ENCODE assay signal across 16 cellular contexts in genomic region chr12:563899-564298, GRCh38.
A peak's percentile ranks its signal among the peaks of the same experiment; 100 is the strongest.
DNase-seq lines count a peak whose midpoint lies in the region; ATAC-seq and TF ChIP-seq lines count a peak whose summit lies in the region.
"Had no signal": no experiment of that assay in that cellular context is flagged by ENCODE, and none has a peak within 500 bp of the region (broad histone marks: within the 10 kb centered on the region; RNA-seq: fewer than 3 reads in every experiment).

No MANE protein-coding gene starts in this region.

- H3K27me3 Mint-ChIP-seq in activated T-cell treated with anti-CD3 and anti-CD28 coated beads, Interleukin-2, amount 50 U/mL, for 72 hours (ENCODE audit: low read depth) = no peaks in the 10 kb centered on the region
- H3K27me3 Mint-ChIP-seq in activated naive CD8-positive, alpha-beta T cell treated with anti-CD3 and anti-CD28 coated beads, Interleukin-2, amount 50 U/mL, for 24 hours = no peaks in the 10 kb centered on the region

- H3K4me3 Mint-ChIP-seq in activated T-cell treated with anti-CD3 and anti-CD28 coated beads, Interleukin-2, amount 50 U/mL, for 72 hours = peak overlapping the region; percentile 61 to 62
- peak overlapping the region; percentile 55 for H3K4me3 Mint-ChIP-seq in activated naive CD8-positive, alpha-beta T cell treated with anti-CD3 and anti-CD28 coated beads, Interleukin-2, amount 50 U/mL, for 24 hours
- H3K4me3 Mint-ChIP-seq in stimulated activated effector memory CD8-positive, alpha-beta T cell treated with anti-CD3 and anti-CD28 coated beads, Interleukin-12 subunit alpha, Interleukin-12 subunit beta, amount 100 ng/mL, for 72 hours = peak overlapping the region; percentile 60

- H3K4me3 ChIP-seq in ascending aorta = no peak overlapping the region
- H3K4me3 ChIP-seq: transverse colon had no signal

- no peak for DNase-seq in activated T-cell treated with anti-CD3 and anti-CD28 coated beads, Interleukin-2, amount 50 U/mL, for 72 hours
- no peak for DNase-seq in activated T-cell treated with anti-CD3 and anti-CD28 coated beads, Interleukin-2, amount 50 U/mL, for 48 hours
- DNase-seq in MV-4-11 (lab: John Stamatoyannopoulos, UW) = peak; percentile 9
- no peak for DNase-seq in activated naive CD8-positive, alpha-beta T cell treated with anti-CD3 and anti-CD28 coated beads, Interleukin-2, amount 50 U/mL, for 24 hours
- no peak for DNase-seq in stimulated activated effector memory CD8-positive, alpha-beta T cell treated with anti-CD3 and anti-CD28 coated beads, Interleukin-12 subunit alpha, Interleukin-12 subunit beta, amount 100 ng/mL, for 72 hours (ENCODE audit: low spot score in 2 of 2)
- DNase-seq in NCI-H2196 (lab: John Stamatoyannopoulos, UW; ENCODE audit: unreplicated experiment) = no peak
- no peak for DNase-seq in superior temporal gyrus (ENCODE audit: extremely low spot score)
- no peak for DNase-seq in ascending aorta (ENCODE audit: low spot score in 2 of 2)
- DNase-seq: activated B cell treated with CpG ODN at 0.5 μM for 24 hours, cerebellar nuclear complex, DMS53, midbrain, NCI-H2081 treated with DMSO at 0.1 percent for 48 hours, NCI-H82, transverse colon had no signal

- no peak for TF ChIP-seq CTCF in ascending aorta (IDR thresholded peaks at IDR 0.05)

- peaks cover 0 to 18% of the 10 kb centered on the region in 2 donors for H3K36me3 ChIP-seq in ascending aorta
- H3K36me3 ChIP-seq: transverse colon had no signal

- no peaks in the 10 kb centered on the region for H3K27me3 ChIP-seq in ascending aorta
- H3K27me3 ChIP-seq: transverse colon had no signal

- H3K36me3 Mint-ChIP-seq in activated T-cell treated with anti-CD3 and anti-CD28 coated beads, Interleukin-2, amount 50 U/mL, for 72 hours (ENCODE audit: insufficient read depth in 2 of 2) = no peaks in the 10 kb centered on the region
- no peaks in the 10 kb centered on the region for H3K36me3 Mint-ChIP-seq in activated naive CD8-positive, alpha-beta T cell treated with anti-CD3 and anti-CD28 coated beads, Interleukin-2, amount 50 U/mL, for 24 hours (ENCODE audit: low read depth)
- H3K36me3 Mint-ChIP-seq in stimulated activated effector memory CD8-positive, alpha-beta T cell treated with anti-CD3 and anti-CD28 coated beads, Interleukin-12 subunit alpha, Interleukin-12 subunit beta, amount 100 ng/mL, for 72 hours = no peaks in the 10 kb centered on the region

- intact Hi-C loops in ascending aorta (cut with DNase I) = loop anchor here (10.0 kb wide), 2 partner anchors 531 to 1021 kb away; no protein-coding TSS in a partner anchor

- peak overlapping the region in 1 of 2 donors; percentile 14 for H3K27ac ChIP-seq in ascending aorta
- H3K27ac ChIP-seq: epithelial cell of prostate had no signal

- H3K9me3 Mint-ChIP-seq in activated T-cell treated with anti-CD3 and anti-CD28 coated beads, Interleukin-2, amount 50 U/mL, for 72 hours = no peaks in the 10 kb centered on the region
- H3K9me3 Mint-ChIP-seq in activated naive CD8-positive, alpha-beta T cell treated with anti-CD3 and anti-CD28 coated beads, Interleukin-2, amount 50 U/mL, for 24 hours = no peaks in the 10 kb centered on the region
- H3K9me3 Mint-ChIP-seq in stimulated activated effector memory CD8-positive, alpha-beta T cell treated with anti-CD3 and anti-CD28 coated beads, Interleukin-12 subunit alpha, Interleukin-12 subunit beta, amount 100 ng/mL, for 72 hours = no peaks in the 10 kb centered on the region
- H3K9me3 Mint-ChIP-seq: activated B cell treated with CpG ODN at 0.5 μM for 24 hours had no signal

- peaks cover 55% of the 10 kb centered on the region for H3K4me1 Mint-ChIP-seq in activated T-cell treated with anti-CD3 and anti-CD28 coated beads, Interleukin-2, amount 50 U/mL, for 72 hours (ENCODE audit: low read depth)
- H3K4me1 Mint-ChIP-seq in activated naive CD8-positive, alpha-beta T cell treated with anti-CD3 and anti-CD28 coated beads, Interleukin-2, amount 50 U/mL, for 24 hours = peaks cover 47% of the 10 kb centered on the region
- peaks cover 60% of the 10 kb centered on the region for H3K4me1 Mint-ChIP-seq in stimulated activated effector memory CD8-positive, alpha-beta T cell treated with anti-CD3 and anti-CD28 coated beads, Interleukin-12 subunit alpha, Interleukin-12 subunit beta, amount 100 ng/mL, for 72 hours

- H3K27ac Mint-ChIP-seq in activated T-cell treated with anti-CD3 and anti-CD28 coated beads, Interleukin-2, amount 50 U/mL, for 72 hours = peak overlapping the region; percentile 66
- H3K27ac Mint-ChIP-seq in activated naive CD8-positive, alpha-beta T cell treated with anti-CD3 and anti-CD28 coated beads, Interleukin-2, amount 50 U/mL, for 24 hours = peak overlapping the region; percentile 60
- peak overlapping the region; percentile 88 for H3K27ac Mint-ChIP-seq in stimulated activated effector memory CD8-positive, alpha-beta T cell treated with anti-CD3 and anti-CD28 coated beads, Interleukin-12 subunit alpha, Interleukin-12 subunit beta, amount 100 ng/mL, for 72 hours
- H3K27ac Mint-ChIP-seq: activated B cell treated with CpG ODN at 0.5 μM for 24 hours had no signal

- peaks cover 0 to 7% of the 10 kb centered on the region in 2 donors for H3K4me1 ChIP-seq in ascending aorta

- ATAC-seq in activated T-cell treated with anti-CD3 and anti-CD28 coated beads, Interleukin-2, amount 50 U/mL, for 72 hours (replicated peaks in 1 of 2) = peak in 1 of 2 donors; percentile 20
- ATAC-seq in activated naive CD8-positive, alpha-beta T cell treated with anti-CD3 and anti-CD28 coated beads, Interleukin-2, amount 50 U/mL, for 24 hours = no peak
- ATAC-seq in stimulated activated effector memory CD8-positive, alpha-beta T cell treated with anti-CD3 and anti-CD28 coated beads, Interleukin-12 subunit alpha, Interleukin-12 subunit beta, amount 100 ng/mL, for 72 hours = no peak

- H3K9me3 ChIP-seq in ascending aorta = no peaks in the 10 kb centered on the region
- H3K9me3 ChIP-seq: transverse colon had no signal
